In the genomic region with DNA sequence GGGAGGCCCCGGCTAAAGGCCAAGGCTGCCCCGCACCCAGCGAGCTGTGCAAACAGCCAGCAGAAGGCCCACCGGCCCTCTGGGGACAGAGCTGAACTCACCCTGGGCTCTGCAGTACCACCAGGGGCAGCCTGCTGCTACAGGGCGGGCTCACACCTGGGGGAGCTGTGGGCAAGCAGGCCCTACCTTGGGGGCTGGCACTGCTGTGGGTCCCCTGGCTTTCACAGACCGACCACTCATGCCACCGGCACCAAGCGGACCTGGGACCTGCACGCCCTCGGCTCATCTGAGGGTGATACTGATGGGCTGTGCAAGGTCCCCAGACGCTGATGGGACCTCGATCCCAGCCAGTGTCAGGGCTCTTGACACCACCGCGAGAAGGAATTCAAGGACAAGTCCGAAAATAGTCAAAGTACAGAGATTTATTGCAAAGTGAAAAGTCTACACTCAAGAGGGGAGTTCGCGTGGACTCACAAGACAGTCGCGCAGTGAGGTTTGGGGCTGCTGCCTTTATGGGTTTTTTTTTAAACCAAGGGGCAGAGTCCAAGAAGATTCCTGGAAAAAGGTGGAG, we compare ENCODE assay signal across 1 cellular context.
A peak's percentile ranks its signal among the peaks of the same experiment; 100 is the strongest.
TF ChIP-seq lines count a peak whose summit lies in the region.

No MANE protein-coding gene starts in this region.

TF ChIP-seq in HepG2, 621 proteins besides CTCF, POLR2A, EP300 and RAD21 (continued from another document and continues in another):
- TF ChIP-seq, protein P1, sequence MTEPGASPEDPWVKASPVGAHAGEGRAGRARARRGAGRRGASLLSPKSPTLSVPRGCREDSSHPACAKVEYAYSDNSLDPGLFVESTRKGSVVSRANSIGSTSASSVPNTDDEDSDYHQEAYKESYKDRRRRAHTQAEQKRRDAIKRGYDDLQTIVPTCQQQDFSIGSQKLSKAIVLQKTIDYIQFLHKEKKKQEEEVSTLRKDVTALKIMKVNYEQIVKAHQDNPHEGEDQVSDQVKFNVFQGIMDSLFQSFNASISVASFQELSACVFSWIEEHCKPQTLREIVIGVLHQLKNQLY (CRISPR knock-in tag; IDR thresholded peaks at IDR 0.05), result peak; percentile 64; the same call in 1 of the 2 replicates
- TF ChIP-seq SMAD1 (CRISPR knock-in tag; IDR thresholded peaks at IDR 0.05; ENCODE audit: borderline replicate concordance, low read depth), result peak; percentile 15; the same call in 1 of the 2 replicates
- peak; percentile 91 for TF ChIP-seq HDAC2 (CRISPR knock-in tag; IDR thresholded peaks at IDR 0.05)
- TF ChIP-seq, protein P2, sequence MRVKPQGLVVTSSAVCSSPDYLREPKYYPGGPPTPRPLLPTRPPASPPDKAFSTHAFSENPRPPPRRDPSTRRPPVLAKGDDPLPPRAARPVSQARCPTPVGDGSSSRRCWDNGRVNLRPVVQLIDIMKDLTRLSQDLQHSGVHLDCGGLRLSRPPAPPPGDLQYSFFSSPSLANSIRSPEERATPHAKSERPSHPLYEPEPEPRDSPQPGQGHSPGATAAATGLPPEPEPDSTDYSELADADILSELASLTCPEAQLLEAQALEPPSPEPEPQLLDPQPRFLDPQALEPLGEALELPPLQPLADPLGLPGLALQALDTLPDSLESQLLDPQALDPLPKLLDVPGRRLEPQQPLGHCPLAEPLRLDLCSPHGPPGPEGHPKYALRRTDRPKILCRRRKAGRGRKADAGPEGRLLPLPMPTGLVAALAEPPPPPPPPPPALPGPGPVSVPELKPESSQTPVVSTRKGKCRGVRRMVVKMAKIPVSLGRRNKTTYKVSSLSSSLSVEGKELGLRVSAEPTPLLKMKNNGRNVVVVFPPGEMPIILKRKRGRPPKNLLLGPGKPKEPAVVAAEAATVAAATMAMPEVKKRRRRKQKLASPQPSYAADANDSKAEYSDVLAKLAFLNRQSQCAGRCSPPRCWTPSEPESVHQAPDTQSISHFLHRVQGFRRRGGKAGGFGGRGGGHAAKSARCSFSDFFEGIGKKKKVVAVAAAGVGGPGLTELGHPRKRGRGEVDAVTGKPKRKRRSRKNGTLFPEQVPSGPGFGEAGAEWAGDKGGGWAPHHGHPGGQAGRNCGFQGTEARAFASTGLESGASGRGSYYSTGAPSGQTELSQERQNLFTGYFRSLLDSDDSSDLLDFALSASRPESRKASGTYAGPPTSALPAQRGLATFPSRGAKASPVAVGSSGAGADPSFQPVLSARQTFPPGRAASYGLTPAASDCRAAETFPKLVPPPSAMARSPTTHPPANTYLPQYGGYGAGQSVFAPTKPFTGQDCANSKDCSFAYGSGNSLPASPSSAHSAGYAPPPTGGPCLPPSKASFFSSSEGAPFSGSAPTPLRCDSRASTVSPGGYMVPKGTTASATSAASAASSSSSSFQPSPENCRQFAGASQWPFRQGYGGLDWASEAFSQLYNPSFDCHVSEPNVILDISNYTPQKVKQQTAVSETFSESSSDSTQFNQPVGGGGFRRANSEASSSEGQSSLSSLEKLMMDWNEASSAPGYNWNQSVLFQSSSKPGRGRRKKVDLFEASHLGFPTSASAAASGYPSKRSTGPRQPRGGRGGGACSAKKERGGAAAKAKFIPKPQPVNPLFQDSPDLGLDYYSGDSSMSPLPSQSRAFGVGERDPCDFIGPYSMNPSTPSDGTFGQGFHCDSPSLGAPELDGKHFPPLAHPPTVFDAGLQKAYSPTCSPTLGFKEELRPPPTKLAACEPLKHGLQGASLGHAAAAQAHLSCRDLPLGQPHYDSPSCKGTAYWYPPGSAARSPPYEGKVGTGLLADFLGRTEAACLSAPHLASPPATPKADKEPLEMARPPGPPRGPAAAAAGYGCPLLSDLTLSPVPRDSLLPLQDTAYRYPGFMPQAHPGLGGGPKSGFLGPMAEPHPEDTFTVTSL (CRISPR knock-in tag; IDR thresholded peaks at IDR 0.05; ENCODE audit: borderline replicate concordance), result 0 out of 2 replicates have a peak, but pooled peaks have one; percentile 57
- TF ChIP-seq, protein P3, sequence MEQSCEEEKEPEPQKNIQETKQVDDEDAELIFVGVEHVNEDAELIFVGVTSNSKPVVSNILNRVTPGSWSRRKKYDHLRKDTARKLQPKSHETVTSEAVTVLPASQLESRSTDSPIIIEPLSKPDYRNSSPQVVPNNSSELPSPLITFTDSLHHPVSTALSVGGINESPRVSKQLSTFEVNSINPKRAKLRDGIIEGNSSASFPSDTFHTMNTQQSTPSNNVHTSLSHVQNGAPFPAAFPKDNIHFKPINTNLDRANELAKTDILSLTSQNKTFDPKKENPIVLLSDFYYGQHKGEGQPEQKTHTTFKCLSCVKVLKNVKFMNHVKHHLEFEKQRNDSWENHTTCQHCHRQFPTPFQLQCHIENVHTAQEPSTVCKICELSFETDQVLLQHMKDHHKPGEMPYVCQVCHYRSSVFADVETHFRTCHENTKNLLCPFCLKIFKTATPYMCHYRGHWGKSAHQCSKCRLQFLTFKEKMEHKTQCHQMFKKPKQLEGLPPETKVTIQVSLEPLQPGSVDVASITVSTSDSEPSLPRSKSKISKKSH (CRISPR knock-in tag; IDR thresholded peaks at IDR 0.05; ENCODE audit: borderline replicate concordance), result peak; percentile 46; the same call in 1 of the 2 replicates
- peak; percentile 83 for TF ChIP-seq ZFY (CRISPR knock-in tag; IDR thresholded peaks at IDR 0.05)
- no peak for TF ChIP-seq IKZF4 (CRISPR knock-in tag; IDR thresholded peaks at IDR 0.05; ENCODE audit: borderline replicate concordance, low read depth, not compliant biosample characterization)
- no peak for TF ChIP-seq ZNF460 (CRISPR knock-in tag; IDR thresholded peaks at IDR 0.05; ENCODE audit: borderline replicate concordance)
- TF ChIP-seq MAZ (IDR thresholded peaks at IDR 0.05; ENCODE audit: borderline replicate concordance, low read depth, low read length), result no peak
- TF ChIP-seq MAZ (CRISPR knock-in tag; IDR thresholded peaks at IDR 0.05; ENCODE audit: low read depth), result peak; percentile 59; the same call in 1 of the 2 replicates
- peak; percentile 97 for TF ChIP-seq ZBTB7A (CRISPR knock-in tag; IDR thresholded peaks at IDR 0.05)
- 0 out of 2 replicates have a peak, but pooled peaks have one; percentile 27 for TF ChIP-seq KDM5B (CRISPR knock-in tag; IDR thresholded peaks at IDR 0.05; ENCODE audit: borderline replicate concordance)
- peak; percentile 24; the same call in 1 of the 2 replicates for TF ChIP-seq ZNF891 (CRISPR knock-in tag; IDR thresholded peaks at IDR 0.05)
- peak; percentile 73; the same call in 1 of the 2 replicates for TF ChIP-seq MED13 (CRISPR knock-in tag; IDR thresholded peaks at IDR 0.05)
- TF ChIP-seq, protein P4, sequence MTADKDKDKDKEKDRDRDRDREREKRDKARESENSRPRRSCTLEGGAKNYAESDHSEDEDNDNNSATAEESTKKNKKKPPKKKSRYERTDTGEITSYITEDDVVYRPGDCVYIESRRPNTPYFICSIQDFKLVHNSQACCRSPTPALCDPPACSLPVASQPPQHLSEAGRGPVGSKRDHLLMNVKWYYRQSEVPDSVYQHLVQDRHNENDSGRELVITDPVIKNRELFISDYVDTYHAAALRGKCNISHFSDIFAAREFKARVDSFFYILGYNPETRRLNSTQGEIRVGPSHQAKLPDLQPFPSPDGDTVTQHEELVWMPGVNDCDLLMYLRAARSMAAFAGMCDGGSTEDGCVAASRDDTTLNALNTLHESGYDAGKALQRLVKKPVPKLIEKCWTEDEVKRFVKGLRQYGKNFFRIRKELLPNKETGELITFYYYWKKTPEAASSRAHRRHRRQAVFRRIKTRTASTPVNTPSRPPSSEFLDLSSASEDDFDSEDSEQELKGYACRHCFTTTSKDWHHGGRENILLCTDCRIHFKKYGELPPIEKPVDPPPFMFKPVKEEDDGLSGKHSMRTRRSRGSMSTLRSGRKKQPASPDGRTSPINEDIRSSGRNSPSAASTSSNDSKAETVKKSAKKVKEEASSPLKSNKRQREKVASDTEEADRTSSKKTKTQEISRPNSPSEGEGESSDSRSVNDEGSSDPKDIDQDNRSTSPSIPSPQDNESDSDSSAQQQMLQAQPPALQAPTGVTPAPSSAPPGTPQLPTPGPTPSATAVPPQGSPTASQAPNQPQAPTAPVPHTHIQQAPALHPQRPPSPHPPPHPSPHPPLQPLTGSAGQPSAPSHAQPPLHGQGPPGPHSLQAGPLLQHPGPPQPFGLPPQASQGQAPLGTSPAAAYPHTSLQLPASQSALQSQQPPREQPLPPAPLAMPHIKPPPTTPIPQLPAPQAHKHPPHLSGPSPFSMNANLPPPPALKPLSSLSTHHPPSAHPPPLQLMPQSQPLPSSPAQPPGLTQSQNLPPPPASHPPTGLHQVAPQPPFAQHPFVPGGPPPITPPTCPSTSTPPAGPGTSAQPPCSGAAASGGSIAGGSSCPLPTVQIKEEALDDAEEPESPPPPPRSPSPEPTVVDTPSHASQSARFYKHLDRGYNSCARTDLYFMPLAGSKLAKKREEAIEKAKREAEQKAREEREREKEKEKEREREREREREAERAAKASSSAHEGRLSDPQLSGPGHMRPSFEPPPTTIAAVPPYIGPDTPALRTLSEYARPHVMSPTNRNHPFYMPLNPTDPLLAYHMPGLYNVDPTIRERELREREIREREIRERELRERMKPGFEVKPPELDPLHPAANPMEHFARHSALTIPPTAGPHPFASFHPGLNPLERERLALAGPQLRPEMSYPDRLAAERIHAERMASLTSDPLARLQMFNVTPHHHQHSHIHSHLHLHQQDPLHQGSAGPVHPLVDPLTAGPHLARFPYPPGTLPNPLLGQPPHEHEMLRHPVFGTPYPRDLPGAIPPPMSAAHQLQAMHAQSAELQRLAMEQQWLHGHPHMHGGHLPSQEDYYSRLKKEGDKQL (CRISPR knock-in tag; IDR thresholded peaks at IDR 0.05; ENCODE audit: low read depth), result peak; percentile 14; the same call in 1 of the 2 replicates
- TF ChIP-seq ZC3H13 (CRISPR knock-in tag; IDR thresholded peaks at IDR 0.05), result no peak
- peak; percentile 91 for TF ChIP-seq ZFX (CRISPR knock-in tag; IDR thresholded peaks at IDR 0.05; ENCODE audit: low read depth)
- TF ChIP-seq SRF (IDR thresholded peaks at IDR 0.05; ENCODE audit: low read depth, low read length), result no peak
- TF ChIP-seq NCOA1 (CRISPR knock-in tag; IDR thresholded peaks at IDR 0.05), result 0 out of 2 replicates have a peak, but pooled peaks have one; percentile 17
- peak; percentile 89; the same call in 1 of the 2 replicates for TF ChIP-seq JUND (CRISPR knock-in tag; IDR thresholded peaks at IDR 0.05)
- TF ChIP-seq TAF1 (CRISPR knock-in tag; IDR thresholded peaks at IDR 0.05), result peak; percentile 46; the same call in 1 of the 2 replicates
- TF ChIP-seq ZFP1 (CRISPR knock-in tag; IDR thresholded peaks at IDR 0.05), result no peak
- TF ChIP-seq, protein P5, sequence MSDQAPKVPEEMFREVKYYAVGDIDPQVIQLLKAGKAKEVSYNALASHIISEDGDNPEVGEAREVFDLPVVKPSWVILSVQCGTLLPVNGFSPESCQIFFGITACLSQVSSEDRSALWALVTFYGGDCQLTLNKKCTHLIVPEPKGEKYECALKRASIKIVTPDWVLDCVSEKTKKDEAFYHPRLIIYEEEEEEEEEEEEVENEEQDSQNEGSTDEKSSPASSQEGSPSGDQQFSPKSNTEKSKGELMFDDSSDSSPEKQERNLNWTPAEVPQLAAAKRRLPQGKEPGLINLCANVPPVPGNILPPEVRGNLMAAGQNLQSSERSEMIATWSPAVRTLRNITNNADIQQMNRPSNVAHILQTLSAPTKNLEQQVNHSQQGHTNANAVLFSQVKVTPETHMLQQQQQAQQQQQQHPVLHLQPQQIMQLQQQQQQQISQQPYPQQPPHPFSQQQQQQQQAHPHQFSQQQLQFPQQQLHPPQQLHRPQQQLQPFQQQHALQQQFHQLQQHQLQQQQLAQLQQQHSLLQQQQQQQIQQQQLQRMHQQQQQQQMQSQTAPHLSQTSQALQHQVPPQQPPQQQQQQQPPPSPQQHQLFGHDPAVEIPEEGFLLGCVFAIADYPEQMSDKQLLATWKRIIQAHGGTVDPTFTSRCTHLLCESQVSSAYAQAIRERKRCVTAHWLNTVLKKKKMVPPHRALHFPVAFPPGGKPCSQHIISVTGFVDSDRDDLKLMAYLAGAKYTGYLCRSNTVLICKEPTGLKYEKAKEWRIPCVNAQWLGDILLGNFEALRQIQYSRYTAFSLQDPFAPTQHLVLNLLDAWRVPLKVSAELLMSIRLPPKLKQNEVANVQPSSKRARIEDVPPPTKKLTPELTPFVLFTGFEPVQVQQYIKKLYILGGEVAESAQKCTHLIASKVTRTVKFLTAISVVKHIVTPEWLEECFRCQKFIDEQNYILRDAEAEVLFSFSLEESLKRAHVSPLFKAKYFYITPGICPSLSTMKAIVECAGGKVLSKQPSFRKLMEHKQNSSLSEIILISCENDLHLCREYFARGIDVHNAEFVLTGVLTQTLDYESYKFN (CRISPR knock-in tag; conservative IDR thresholded peaks at IDR 0.05), result peak; percentile 87
- TF ChIP-seq KAT7 (CRISPR knock-in tag; IDR thresholded peaks at IDR 0.05; ENCODE audit: borderline replicate concordance), result no peak
- peak; percentile 78; the same call in 1 of the 2 replicates for TF ChIP-seq TBX2 (CRISPR knock-in tag; IDR thresholded peaks at IDR 0.05; ENCODE audit: borderline replicate concordance)
- TF ChIP-seq ZNF562 (CRISPR knock-in tag; IDR thresholded peaks at IDR 0.05; ENCODE audit: borderline replicate concordance), result no peak
- TF ChIP-seq CREM (IDR thresholded peaks at IDR 0.05), result 0 out of 2 replicates have a peak, but pooled peaks have one; percentile 33
- no peak for TF ChIP-seq CREM (CRISPR knock-in tag; IDR thresholded peaks at IDR 0.05)
- TF ChIP-seq ZNF24 (IDR thresholded peaks at IDR 0.05), result no peak
- TF ChIP-seq, protein P6, sequence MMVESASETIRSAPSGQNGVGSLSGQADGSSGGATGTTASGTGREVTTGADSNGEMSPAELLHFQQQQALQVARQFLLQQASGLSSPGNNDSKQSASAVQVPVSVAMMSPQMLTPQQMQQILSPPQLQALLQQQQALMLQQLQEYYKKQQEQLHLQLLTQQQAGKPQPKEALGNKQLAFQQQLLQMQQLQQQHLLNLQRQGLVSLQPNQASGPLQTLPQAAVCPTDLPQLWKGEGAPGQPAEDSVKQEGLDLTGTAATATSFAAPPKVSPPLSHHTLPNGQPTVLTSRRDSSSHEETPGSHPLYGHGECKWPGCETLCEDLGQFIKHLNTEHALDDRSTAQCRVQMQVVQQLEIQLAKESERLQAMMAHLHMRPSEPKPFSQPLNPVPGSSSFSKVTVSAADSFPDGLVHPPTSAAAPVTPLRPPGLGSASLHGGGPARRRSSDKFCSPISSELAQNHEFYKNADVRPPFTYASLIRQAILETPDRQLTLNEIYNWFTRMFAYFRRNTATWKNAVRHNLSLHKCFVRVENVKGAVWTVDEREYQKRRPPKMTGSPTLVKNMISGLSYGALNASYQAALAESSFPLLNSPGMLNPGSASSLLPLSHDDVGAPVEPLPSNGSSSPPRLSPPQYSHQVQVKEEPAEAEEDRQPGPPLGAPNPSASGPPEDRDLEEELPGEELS (CRISPR knock-in tag; IDR thresholded peaks at IDR 0.05), result peak; percentile 55; the same call in 1 of the 2 replicates
- TF ChIP-seq PHB2 (IDR thresholded peaks at IDR 0.05; ENCODE audit: partially characterized antibody), result no peak
- peak; percentile 58 for TF ChIP-seq PPARG (CRISPR knock-in tag; conservative IDR thresholded peaks at IDR 0.05)
- TF ChIP-seq NCOA2 (CRISPR knock-in tag; IDR thresholded peaks at IDR 0.05), result peak; percentile 89
- TF ChIP-seq XRCC5 (optimal IDR thresholded peaks at IDR 0.05; ENCODE audit: low read length), result peak; percentile 45
- TF ChIP-seq, protein P7, sequence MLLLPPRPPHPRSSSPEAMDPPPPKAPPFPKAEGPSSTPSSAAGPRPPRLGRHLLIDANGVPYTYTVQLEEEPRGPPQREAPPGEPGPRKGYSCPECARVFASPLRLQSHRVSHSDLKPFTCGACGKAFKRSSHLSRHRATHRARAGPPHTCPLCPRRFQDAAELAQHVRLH (CRISPR knock-in tag; IDR thresholded peaks at IDR 0.05; ENCODE audit: borderline replicate concordance, low read depth), result peak; percentile 83; the same call in 1 of the 2 replicates
